In the genomic region with DNA sequence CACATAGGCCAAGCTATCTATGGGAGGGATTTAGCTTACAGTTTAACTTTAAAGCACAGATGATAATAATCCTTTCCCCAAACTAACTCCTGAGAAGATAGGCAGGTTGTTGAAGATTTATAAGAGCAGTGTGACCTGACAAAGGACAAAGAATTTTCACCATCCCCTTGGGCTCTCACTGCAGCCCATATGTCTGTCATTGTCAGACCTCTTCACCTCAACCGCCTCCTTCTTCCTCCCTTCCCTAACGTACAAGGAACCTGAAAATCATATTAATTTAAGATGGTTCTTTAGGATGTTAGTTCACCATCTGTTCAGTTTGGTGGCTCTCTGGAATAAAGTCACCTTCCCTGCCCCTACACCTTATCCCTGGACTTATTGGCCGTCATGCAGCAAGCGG, we compare ENCODE assay signal across 14 cellular contexts. TPM values are rescaled to one million over a fixed set of nuclear protein-coding genes. Genes with fewer than 3 reads are reported as not detected.
DNase-seq lines count a peak whose midpoint lies in the region; ATAC-seq and TF ChIP-seq lines count a peak whose summit lies in the region.
"Had no signal": no experiment of that assay in that cellular context is flagged by ENCODE, and none has a peak within 500 bp of the region (broad histone marks: within the 10 kb centered on the region; RNA-seq: fewer than 3 reads in every experiment).

No MANE protein-coding gene starts in this region.

- no peak overlapping the region for H3K4me3 Mint-ChIP-seq in stimulated activated naive B cell treated with anti-CD40 and anti-IgM and Interleukin-4, amounts not matched to agents 10 μg/mL and 1 μg/mL and 100 μg/mL, for 72 hours
- H3K4me3 Mint-ChIP-seq: activated CD8-positive, alpha-beta memory T cell treated with anti-CD3 and anti-CD28 coated beads, Interleukin-2, amount 10 ng/mL, durations not matched to agents 7 days and 5 days had no signal

- TF ChIP-seq CTCF in cardiac muscle cell (IDR thresholded peaks at IDR 0.05; ENCODE audit: low read depth, low read length) = peak; percentile 48
- TF ChIP-seq CTCF in choroid plexus epithelial cell (conservative IDR thresholded peaks at IDR 0.05; ENCODE audit: low read depth, low read length) = peak; percentile 53

- H3K27me3 Mint-ChIP-seq in stimulated activated naive B cell treated with anti-CD40 and anti-IgM and Interleukin-4, amounts not matched to agents 10 μg/mL and 1 μg/mL and 100 μg/mL, for 72 hours = peaks cover 0 to 3% of the 10 kb centered on the region in 2 donors

- H3K27ac Mint-ChIP-seq in stimulated activated naive B cell treated with anti-CD40 and anti-IgM and Interleukin-4, amounts not matched to agents 10 μg/mL and 1 μg/mL and 100 μg/mL, for 72 hours = peak overlapping the region; percentile 72
- H3K27ac Mint-ChIP-seq: activated CD8-positive, alpha-beta memory T cell treated with anti-CD3 and anti-CD28 coated beads, Interleukin-2, amount 10 ng/mL, durations not matched to agents 7 days and 5 days had no signal

- DNase-seq in cardiac muscle cell (ENCODE audit: low read depth in 1 of 2, low spot score in 1 of 2) = peak in 1 of 2 donors; percentile 43
- no peak for DNase-seq in left cardiac atrium
- peak; percentile 46 for DNase-seq in NCI-H2227 treated with DMSO at 0.1 percent for 48 hours (lab: John Stamatoyannopoulos, UW)
- DNase-seq in choroid plexus epithelial cell (ENCODE audit: low read depth) = peak; percentile 53
- DNase-seq in stimulated activated naive B cell treated with anti-CD40 and anti-IgM and Interleukin-4, amounts not matched to agents 10 μg/mL and 1 μg/mL and 100 μg/mL, for 72 hours = no peak
- no peak for DNase-seq in NCI-H1105 treated with DMSO at 0.1 percent for 48 hours (lab: John Stamatoyannopoulos, UW)
- DNase-seq in CD1c-positive myeloid dendritic cell (ENCODE audit: extremely low spot score) = no peak
- DNase-seq in AG20443 (ENCODE audit: low spot score) = no peak
- DNase-seq: foreskin keratinocyte, GOT3, NCI-H146, sigmoid colon had no signal

- intact Hi-C loops in left cardiac atrium (cut with DNase I) = no loop called here

- no peaks in the 10 kb centered on the region for H3K9me3 ChIP-seq in cardiac muscle cell (ENCODE audit: low read depth)
- H3K9me3 ChIP-seq: sigmoid colon had no signal

- no peak overlapping the region for H3K4me3 ChIP-seq in cardiac muscle cell
- no peak overlapping the region for H3K4me3 ChIP-seq in choroid plexus epithelial cell (ENCODE audit: low read depth, low read length)
- H3K4me3 ChIP-seq: lung, sigmoid colon had no signal

- H3K36me3 Mint-ChIP-seq in stimulated activated naive B cell treated with anti-CD40 and anti-IgM and Interleukin-4, amounts not matched to agents 10 μg/mL and 1 μg/mL and 100 μg/mL, for 72 hours = peaks cover 4 to 17% of the 10 kb centered on the region in 2 donors

- H3K4me1 ChIP-seq in cardiac muscle cell (ENCODE audit: low read depth) = peaks cover 25% of the 10 kb centered on the region

- no peaks in the 10 kb centered on the region for H3K36me3 ChIP-seq in cardiac muscle cell
- H3K36me3 ChIP-seq: sigmoid colon had no signal

- H3K27me3 ChIP-seq in cardiac muscle cell = no peaks in the 10 kb centered on the region
- H3K27me3 ChIP-seq: foreskin keratinocyte, sigmoid colon had no signal

- H3K9me3 Mint-ChIP-seq in stimulated activated naive B cell treated with anti-CD40 and anti-IgM and Interleukin-4, amounts not matched to agents 10 μg/mL and 1 μg/mL and 100 μg/mL, for 72 hours = no peaks in the 10 kb centered on the region

- no peak for ATAC-seq in left cardiac atrium
- ATAC-seq in stimulated activated naive B cell treated with anti-CD40 and anti-IgM and Interleukin-4, amounts not matched to agents 10 μg/mL and 1 μg/mL and 100 μg/mL, for 72 hours (replicated peaks) = no peak
- ATAC-seq: activated CD8-positive, alpha-beta memory T cell treated with anti-CD3 and anti-CD28 coated beads, Interleukin-2, amount 10 ng/mL, durations not matched to agents 7 days and 5 days; foreskin keratinocyte had no signal

- H3K4me1 Mint-ChIP-seq in stimulated activated naive B cell treated with anti-CD40 and anti-IgM and Interleukin-4, amounts not matched to agents 10 μg/mL and 1 μg/mL and 100 μg/mL, for 72 hours = peaks cover 35 to 44% of the 10 kb centered on the region in 2 donors

- H3K27ac ChIP-seq in cardiac muscle cell = no peak overlapping the region
- H3K27ac ChIP-seq: foreskin keratinocyte, sigmoid colon had no signal

RNA-seq across cellular contexts. Expression of a gene that starts 5.0 kb away (rescaled TPM):
- total RNA-seq in cardiac muscle cell (under 0.01 TPM in 2 replicates), left cardiac atrium (over 10,000 TPM in 1 of 2 donors, 1,000 to 10,000 TPM in 1; 5,988 to 15,401 TPM)
- 3.8 TPM in 1 of 2 replicates, not detected in the other for polyA plus RNA-seq in cardiac muscle cell
- polyA plus RNA-seq: foreskin keratinocyte, lung, sigmoid colon had no signal

RNA-seq across cellular contexts. Expression of a gene that starts 21.0 kb away (rescaled TPM):
- 17.9 and 30.3 TPM in 2 replicates for total RNA-seq in cardiac muscle cell
- polyA plus RNA-seq in cardiac muscle cell = 12.1 and 14.6 TPM in 2 replicates
- 1 to 10 TPM; 6.5 to 9.2 TPM for total RNA-seq in left cardiac atrium

Comparison
In these comparisons a context has a peak if more than half of its experiments do, and no peak if none do; other contexts are left out.
1. RNA of a gene that starts 5.0 kb away (total RNA-seq): 5,988 to 15,401 TPM in left cardiac atrium; under 0.01 TPM in cardiac muscle cell; every median in the first group is over 1,000 times any median in the second.
2. DNase-seq: peak in NCI-H2227 treated with DMSO at 0.1 percent for 48 hours (single experiment) and choroid plexus epithelial cell (single experiment); none in left cardiac atrium (single experiment), stimulated activated naive B cell treated with anti-CD40 and anti-IgM and Interleukin-4, amounts not matched to agents 10 μg/mL and 1 μg/mL and 100 μg/mL, for 72 hours (single experiment), NCI-H1105 treated with DMSO at 0.1 percent for 48 hours (single experiment), CD1c-positive myeloid dendritic cell (single experiment) and AG20443 (single experiment).